In the genomic region with DNA sequence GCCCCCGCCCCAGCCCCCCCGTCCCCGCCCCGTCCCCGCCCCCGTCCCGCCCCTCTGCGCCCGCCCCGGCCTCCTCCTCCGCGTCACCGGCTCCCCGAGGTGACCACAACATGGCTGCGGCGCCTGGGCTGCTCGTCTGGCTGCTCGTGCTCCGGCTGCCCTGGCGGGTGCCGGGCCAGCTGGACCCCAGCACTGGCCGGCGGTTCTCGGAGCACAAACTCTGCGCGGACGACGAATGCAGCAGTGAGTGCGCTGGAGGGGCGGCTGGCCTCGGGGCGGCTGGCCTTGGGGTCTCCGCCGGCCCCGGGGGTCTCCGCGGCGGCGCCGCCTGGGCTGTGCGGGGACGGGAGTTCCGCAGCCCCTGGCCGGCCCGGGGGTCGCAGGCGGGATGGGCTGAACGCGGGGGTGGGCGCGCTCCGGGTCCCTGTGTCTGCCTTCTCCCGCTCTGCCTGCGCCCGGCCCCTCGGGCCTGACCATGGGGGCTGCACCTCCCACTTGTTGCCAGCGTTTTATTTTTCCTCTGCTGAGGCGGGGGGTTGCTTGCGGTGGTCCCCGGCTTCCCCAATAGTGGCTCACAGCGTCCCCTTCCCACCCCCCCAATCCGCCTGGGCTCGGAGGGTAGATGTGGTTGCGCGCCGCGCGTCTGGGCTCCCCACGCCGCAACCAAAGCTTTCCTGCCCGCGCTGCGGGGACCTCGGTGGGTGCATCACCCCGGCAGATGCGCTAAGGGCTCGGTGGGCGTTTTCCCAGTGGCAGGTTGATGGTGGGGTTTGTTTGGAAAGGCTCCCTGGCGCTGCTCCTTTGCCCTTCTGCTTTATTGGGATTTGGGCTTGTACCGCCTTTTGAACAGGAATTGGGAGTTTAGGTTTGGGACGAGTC, we compare ENCODE assay signal across 8 cellular contexts. TPM values are rescaled to one million over a fixed set of nuclear protein-coding genes. Genes with fewer than 3 reads are reported as not detected.
DNase-seq lines count a peak whose midpoint lies in the region; ATAC-seq and TF ChIP-seq lines count a peak whose summit lies in the region.

A gene with protein sequence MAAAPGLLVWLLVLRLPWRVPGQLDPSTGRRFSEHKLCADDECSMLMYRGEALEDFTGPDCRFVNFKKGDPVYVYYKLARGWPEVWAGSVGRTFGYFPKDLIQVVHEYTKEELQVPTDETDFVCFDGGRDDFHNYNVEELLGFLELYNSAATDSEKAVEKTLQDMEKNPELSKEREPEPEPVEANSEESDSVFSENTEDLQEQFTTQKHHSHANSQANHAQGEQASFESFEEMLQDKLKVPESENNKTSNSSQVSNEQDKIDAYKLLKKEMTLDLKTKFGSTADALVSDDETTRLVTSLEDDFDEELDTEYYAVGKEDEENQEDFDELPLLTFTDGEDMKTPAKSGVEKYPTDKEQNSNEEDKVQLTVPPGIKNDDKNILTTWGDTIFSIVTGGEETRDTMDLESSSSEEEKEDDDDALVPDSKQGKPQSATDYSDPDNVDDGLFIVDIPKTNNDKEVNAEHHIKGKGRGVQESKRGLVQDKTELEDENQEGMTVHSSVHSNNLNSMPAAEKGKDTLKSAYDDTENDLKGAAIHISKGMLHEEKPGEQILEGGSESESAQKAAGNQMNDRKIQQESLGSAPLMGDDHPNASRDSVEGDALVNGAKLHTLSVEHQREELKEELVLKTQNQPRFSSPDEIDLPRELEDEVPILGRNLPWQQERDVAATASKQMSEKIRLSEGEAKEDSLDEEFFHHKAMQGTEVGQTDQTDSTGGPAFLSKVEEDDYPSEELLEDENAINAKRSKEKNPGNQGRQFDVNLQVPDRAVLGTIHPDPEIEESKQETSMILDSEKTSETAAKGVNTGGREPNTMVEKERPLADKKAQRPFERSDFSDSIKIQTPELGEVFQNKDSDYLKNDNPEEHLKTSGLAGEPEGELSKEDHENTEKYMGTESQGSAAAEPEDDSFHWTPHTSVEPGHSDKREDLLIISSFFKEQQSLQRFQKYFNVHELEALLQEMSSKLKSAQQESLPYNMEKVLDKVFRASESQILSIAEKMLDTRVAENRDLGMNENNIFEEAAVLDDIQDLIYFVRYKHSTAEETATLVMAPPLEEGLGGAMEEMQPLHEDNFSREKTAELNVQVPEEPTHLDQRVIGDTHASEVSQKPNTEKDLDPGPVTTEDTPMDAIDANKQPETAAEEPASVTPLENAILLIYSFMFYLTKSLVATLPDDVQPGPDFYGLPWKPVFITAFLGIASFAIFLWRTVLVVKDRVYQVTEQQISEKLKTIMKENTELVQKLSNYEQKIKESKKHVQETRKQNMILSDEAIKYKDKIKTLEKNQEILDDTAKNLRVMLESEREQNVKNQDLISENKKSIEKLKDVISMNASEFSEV (N-terminal part only) (plus strand): TSS at position 97 of the 879 bp plus-strand sequence. CDS start 14 bp downstream, at position 111.

- DNase-seq in AG09309 (ENCODE audit: low read depth) (no peak), NCI-H69 (lab: John Stamatoyannopoulos, UW) (peak; percentile 95), mesenteric fat pad (ENCODE audit: low spot score) (peak; percentile 95)
- DNase-seq in activated CD8-positive, alpha-beta memory T cell treated with anti-CD3 and anti-CD28 coated beads for 24 hours: peak; percentile 85
- peak; percentile 29 to 58 for DNase-seq in stimulated activated CD8-positive, alpha-beta memory T cell treated with anti-CD3 and anti-CD28 coated beads, Interleukin-4, amount 100 ng/mL, for 1 hour (ENCODE audit: low read depth in 2 of 2, low spot score in 1 of 2)

- H3K4me1 ChIP-seq in endocrine pancreas (ENCODE audit: control insufficient read depth, insufficient read depth, low read length): peaks cover 31% of the 10 kb centered on the region

- H3K36me3 ChIP-seq in endocrine pancreas (ENCODE audit: control insufficient read depth, insufficient read depth, low read length): no peaks in the 10 kb centered on the region

- H3K27me3 ChIP-seq in endocrine pancreas (ENCODE audit: control insufficient read depth, insufficient read depth, low read length): no peaks in the 10 kb centered on the region

- ATAC-seq in GM18873 (IDR thresholded peaks at IDR 0.05; ENCODE audit: low FRiP score, unreplicated experiment) (peak; percentile 41), HG03103 (IDR thresholded peaks at IDR 0.05; ENCODE audit: low read depth, unreplicated experiment) (peak; percentile 58)

- no peaks in the 10 kb centered on the region for H3K9me3 ChIP-seq in endocrine pancreas (ENCODE audit: control insufficient read depth, low read length)

- H3K4me3 ChIP-seq in AG09309 (ENCODE audit: control insufficient read depth, low read depth, low read length) (peak within 1 kb of the TSS; percentile 86), endocrine pancreas (ENCODE audit: control insufficient read depth, insufficient read depth, low read length) (peak within 1 kb of the TSS; percentile 81)

- H3K9ac ChIP-seq in endocrine pancreas (ENCODE audit: control insufficient read depth, insufficient read depth, low read length): peak within 1 kb of the TSS; percentile 77

- no peak for TF ChIP-seq CTCF in AG09309 (IDR thresholded peaks at IDR 0.05; ENCODE audit: control insufficient read depth, insufficient read depth, low read depth, low read length, missing control alignments)

RNA-seq across cellular contexts. Expression of the gene that starts here (rescaled TPM):
- 69.4 TPM for total RNA-seq in mesenteric fat pad
